Comparison of ENCODE assay signal across 8 cellular contexts in genomic region chr10:13162013-13162364, GRCh38. TPM values are rescaled to one million over a fixed set of nuclear protein-coding genes. Genes with fewer than 3 reads are reported as not detected.
DNase-seq lines count a peak whose midpoint lies in the region; ATAC-seq and TF ChIP-seq lines count a peak whose summit lies in the region.

No MANE protein-coding gene starts in this region.

- H3K27me3 ChIP-seq in left ventricle myocardium inferior (ENCODE audit: low read depth), result no peaks in the 10 kb centered on the region
- H3K27me3 ChIP-seq in WERI-Rb-1 (ENCODE audit: insufficient read depth, low read depth, severe bottlenecking), result no peaks in the 10 kb centered on the region
- no peaks in the 10 kb centered on the region for H3K27me3 ChIP-seq in iPS-18a (ENCODE audit: control insufficient read depth, insufficient read depth, low read length)
- no peaks in the 10 kb centered on the region for H3K27me3 ChIP-seq in upper lobe of right lung

- no peak for TF ChIP-seq CTCF in left ventricle myocardium inferior (IDR thresholded peaks at IDR 0.05; ENCODE audit: borderline replicate concordance)
- TF ChIP-seq CTCF in WERI-Rb-1 (IDR thresholded peaks at IDR 0.05; ENCODE audit: low read depth, low read length), result no peak
- no peak for TF ChIP-seq CTCF in upper lobe of right lung (IDR thresholded peaks at IDR 0.05)

- H3K27ac ChIP-seq in left ventricle myocardium inferior (replicated peaks), result no peak overlapping the region
- H3K27ac ChIP-seq in WERI-Rb-1, result peak overlapping the region; percentile 82; the same call in 1 of the 2 replicates
- H3K27ac ChIP-seq in iPS-18a (ENCODE audit: low read length), result peak overlapping the region; percentile 61
- no peak overlapping the region for H3K27ac ChIP-seq in upper lobe of right lung

- ATAC-seq in Right ventricle myocardium superior (ENCODE audit: poor library complexity), result no peak
- no peak for ATAC-seq in upper lobe of right lung
- ATAC-seq in GM18502 (IDR thresholded peaks at IDR 0.05; ENCODE audit: poor library complexity, unreplicated experiment), result no peak
- no peak for ATAC-seq in GM18511 (IDR thresholded peaks at IDR 0.05; ENCODE audit: unreplicated experiment)
- ATAC-seq in HG02588 (IDR thresholded peaks at IDR 0.05; ENCODE audit: unreplicated experiment), result no peak

- DNase-seq in left ventricle myocardium inferior (no peak), Right ventricle myocardium superior (no peak), WERI-Rb-1 (peak; percentile 5), upper lobe of right lung (no peak)

- intact Hi-C loops in left ventricle myocardium inferior (cut with micrococcal nuclease), result loop anchor here (10.0 kb wide), 1 partner anchor 123 kb away; no protein-coding TSS in a partner anchor
- intact Hi-C loops in Right ventricle myocardium superior (cut with DNase I), result loop anchor here (10.0 kb wide), 2 partner anchors 143 to 373 kb away; partner anchors contain the start of gene PHYH
- intact Hi-C loops in upper lobe of right lung (cut with DNase I), result no loop called here

- no peaks in the 10 kb centered on the region for H3K9me3 ChIP-seq in left ventricle myocardium inferior (replicated peaks)
- H3K9me3 ChIP-seq in WERI-Rb-1 (ENCODE audit: severe bottlenecking), result no peaks in the 10 kb centered on the region
- H3K9me3 ChIP-seq in iPS-18a (ENCODE audit: control insufficient read depth, low read depth, low read length), result no peaks in the 10 kb centered on the region
- no peaks in the 10 kb centered on the region for H3K9me3 ChIP-seq in upper lobe of right lung

- peak overlapping the region; percentile 89 for H3K9ac ChIP-seq in iPS-18a (ENCODE audit: low read length)

- H3K4me3 ChIP-seq in left ventricle myocardium inferior (peak overlapping the region; percentile 66), WERI-Rb-1 (ENCODE audit: low read depth, low read length) (peak overlapping the region; percentile 87), iPS-18a (ENCODE audit: low read length) (peak overlapping the region; percentile 99), upper lobe of right lung (peak overlapping the region; percentile 53)

- H3K36me3 ChIP-seq in left ventricle myocardium inferior (no peaks in the 10 kb centered on the region), WERI-Rb-1 (peaks cover 6% of the 10 kb centered on the region; the same call in 1 of the 2 replicates), iPS-18a (ENCODE audit: control insufficient read depth, low read depth, low read length) (peaks cover 20% of the 10 kb centered on the region), upper lobe of right lung (no peaks in the 10 kb centered on the region)

- peaks cover 15% of the 10 kb centered on the region for H3K4me1 ChIP-seq in left ventricle myocardium inferior
- peaks cover 3% of the 10 kb centered on the region for H3K4me1 ChIP-seq in iPS-18a (ENCODE audit: control insufficient read depth, low read depth, low read length)
- H3K4me1 ChIP-seq in upper lobe of right lung, result peaks cover 11% of the 10 kb centered on the region

RNA-seq across cellular contexts. Expression of gene MCM10, which starts 0.6 kb away (rescaled TPM):
- total RNA-seq in left ventricle myocardium inferior (0.08 TPM), Right ventricle myocardium superior (0.30 TPM), upper lobe of right lung (0.78 TPM)

Comparison
In these comparisons a context has a peak if more than half of its experiments do, and no peak if none do; other contexts are left out.
1. H3K27ac ChIP-seq: peak in WERI-Rb-1 (single experiment) and iPS-18a (single experiment); none in left ventricle myocardium inferior (single experiment) and upper lobe of right lung (single experiment).
2. Peak in every context shown above with its lines, with median percentiles within 50 percentile points of each other: H3K4me3 ChIP-seq.